2 cellular contexts compared by ENCODE assay signal in genomic region chr1:88787023-88787903, GRCh38.
A peak's percentile ranks its signal among the peaks of the same experiment; 100 is the strongest.
TF ChIP-seq lines count a peak whose summit lies in the region.

No MANE protein-coding gene starts in this region.

TF ChIP-seq in HEK293, 187 proteins besides CTCF, POLR2A, EP300 and RAD21 (continued from another document):
- TF ChIP-seq FEZF1 (tag by site-specific recombination; IDR thresholded peaks at IDR 0.05) (peak; percentile 88), ZNF707 (tag by site-specific recombination; IDR thresholded peaks at IDR 0.05) (no peak), WT1 (tag by site-specific recombination; IDR thresholded peaks at IDR 0.05) (no peak), ZNF426 (tag by site-specific recombination; IDR thresholded peaks at IDR 0.05) (no peak), ZBTB7A (tag by site-specific recombination; IDR thresholded peaks at IDR 0.05; ENCODE audit: low read depth) (no peak), GLIS2 (tag by site-specific recombination; IDR thresholded peaks at IDR 0.05) (no peak), KLF8 (tag by site-specific recombination; IDR thresholded peaks at IDR 0.05) (0 out of 2 replicates have a peak, but pooled peaks have one; percentile 46), ZNF600 (tag by site-specific recombination; IDR thresholded peaks at IDR 0.05) (no peak), IKZF3 (tag by site-specific recombination; IDR thresholded peaks at IDR 0.05) (peak; percentile 67), INSM2 (tag by site-specific recombination; IDR thresholded peaks at IDR 0.05) (no peak), ZNF629 (tag by site-specific recombination; IDR thresholded peaks at IDR 0.05) (no peak), EGR2 (tag by site-specific recombination; IDR thresholded peaks at IDR 0.05; ENCODE audit: low read depth) (no peak), ZNF658 (tag by site-specific recombination; IDR thresholded peaks at IDR 0.05) (no peak), KLF16 (tag by site-specific recombination; IDR thresholded peaks at IDR 0.05) (no peak), ZNF214 (tag by site-specific recombination; IDR thresholded peaks at IDR 0.05; ENCODE audit: borderline replicate concordance) (no peak), ZNF114 (tag by site-specific recombination; IDR thresholded peaks at IDR 0.05) (no peak)
- TF ChIP-seq, protein P1, sequence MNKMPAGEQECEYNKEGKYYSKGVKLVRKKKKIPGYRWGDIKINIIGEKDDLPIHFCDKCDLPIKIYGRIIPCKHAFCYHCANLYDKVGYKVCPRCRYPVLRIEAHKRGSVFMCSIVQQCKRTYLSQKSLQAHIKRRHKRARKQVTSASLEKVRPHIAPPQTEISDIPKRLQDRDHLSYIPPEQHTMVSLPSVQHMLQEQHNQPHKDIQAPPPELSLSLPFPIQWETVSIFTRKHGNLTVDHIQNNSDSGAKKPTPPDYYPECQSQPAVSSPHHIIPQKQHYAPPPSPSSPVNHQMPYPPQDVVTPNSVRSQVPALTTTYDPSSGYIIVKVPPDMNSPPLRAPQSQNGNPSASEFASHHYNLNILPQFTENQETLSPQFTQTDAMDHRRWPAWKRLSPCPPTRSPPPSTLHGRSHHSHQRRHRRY (tag by site-specific recombination; IDR thresholded peaks at IDR 0.05) = no peak
- TF ChIP-seq, protein P2, sequence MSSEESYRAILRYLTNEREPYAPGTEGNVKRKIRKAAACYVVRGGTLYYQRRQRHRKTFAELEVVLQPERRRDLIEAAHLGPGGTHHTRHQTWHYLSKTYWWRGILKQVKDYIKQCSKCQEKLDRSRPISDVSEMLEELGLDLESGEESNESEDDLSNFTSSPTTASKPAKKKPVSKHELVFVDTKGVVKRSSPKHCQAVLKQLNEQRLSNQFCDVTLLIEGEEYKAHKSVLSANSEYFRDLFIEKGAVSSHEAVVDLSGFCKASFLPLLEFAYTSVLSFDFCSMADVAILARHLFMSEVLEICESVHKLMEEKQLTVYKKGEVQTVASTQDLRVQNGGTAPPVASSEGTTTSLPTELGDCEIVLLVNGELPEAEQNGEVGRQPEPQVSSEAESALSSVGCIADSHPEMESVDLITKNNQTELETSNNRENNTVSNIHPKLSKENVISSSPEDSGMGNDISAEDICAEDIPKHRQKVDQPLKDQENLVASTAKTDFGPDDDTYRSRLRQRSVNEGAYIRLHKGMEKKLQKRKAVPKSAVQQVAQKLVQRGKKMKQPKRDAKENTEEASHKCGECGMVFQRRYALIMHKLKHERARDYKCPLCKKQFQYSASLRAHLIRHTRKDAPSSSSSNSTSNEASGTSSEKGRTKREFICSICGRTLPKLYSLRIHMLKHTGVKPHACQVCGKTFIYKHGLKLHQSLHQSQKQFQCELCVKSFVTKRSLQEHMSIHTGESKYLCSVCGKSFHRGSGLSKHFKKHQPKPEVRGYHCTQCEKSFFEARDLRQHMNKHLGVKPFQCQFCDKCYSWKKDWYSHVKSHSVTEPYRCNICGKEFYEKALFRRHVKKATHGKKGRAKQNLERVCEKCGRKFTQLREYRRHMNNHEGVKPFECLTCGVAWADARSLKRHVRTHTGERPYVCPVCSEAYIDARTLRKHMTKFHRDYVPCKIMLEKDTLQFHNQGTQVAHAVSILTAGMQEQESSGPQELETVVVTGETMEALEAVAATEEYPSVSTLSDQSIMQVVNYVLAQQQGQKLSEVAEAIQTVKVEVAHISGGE (tag by site-specific recombination; conservative IDR thresholded peaks at IDR 0.05; ENCODE audit: low read depth) = no peak

TF ChIP-seq in K562, 482 proteins besides CTCF, POLR2A, EP300 and RAD21 (continued from another document):
- TF ChIP-seq HDAC1 (IDR thresholded peaks at IDR 0.05) = no peak
